Comparison of ENCODE assay signal across 8 cellular contexts in genomic region chr11:79076526-79077115, GRCh38.
DNase-seq lines count a peak whose midpoint lies in the region; ATAC-seq and TF ChIP-seq lines count a peak whose summit lies in the region.

No MANE protein-coding gene starts in this region.

- H3K36me3 ChIP-seq in A673 (ENCODE audit: insufficient read depth, low read length, poor library complexity, severe bottlenecking) (no peaks in the 10 kb centered on the region), GM06990 (ENCODE audit: control insufficient read depth, insufficient read depth, low read length) (no peaks in the 10 kb centered on the region), PC-9 (ENCODE audit: low read depth) (no peaks in the 10 kb centered on the region)

- no peak overlapping the region for H2AFZ ChIP-seq in PC-9

- BruUV-seq in A673 (replicated peaks; lab: Mats Ljungman, UMichigan) (no TSS peak), PC-9 (replicated peaks; lab: Mats Ljungman, UMichigan) (no TSS peak)

- no peaks in the 10 kb centered on the region for H3K4me1 ChIP-seq in A673 (ENCODE audit: insufficient read depth, low read length, poor library complexity, severe bottlenecking)
- H3K4me1 ChIP-seq in PC-9 (replicated peaks; ENCODE audit: insufficient read depth): no peaks in the 10 kb centered on the region

- H3K4me2 ChIP-seq in PC-9: no peak overlapping the region

- no peak for TF ChIP-seq POLR2A in erythroblast (IDR thresholded peaks at IDR 0.05; ENCODE audit: low read length)

- CTCF ChIA-PET in A673 (lab: Charles Lee): interaction anchor here (1.7 kb wide), 1 partner anchor 431 kb away, joined by 10 read pairs; no protein-coding TSS in a partner anchor
- CTCF ChIA-PET in PC-9 (lab: Charles Lee): interaction anchor here (0.6 to 1.4 kb wide), 4 partner anchors 89 to 431 kb away, joined by 3 to 10 read pairs (median 4); no protein-coding TSS in a partner anchor

- peaks cover 3% of the 10 kb centered on the region; the same call in 1 of the 2 replicates for H4K20me1 ChIP-seq in PC-9 (ENCODE audit: insufficient read depth)

- peak; percentile 61 for DNase-seq in A673 (ENCODE audit: low spot score)
- DNase-seq in GM06990 (ENCODE audit: extremely low read depth, insufficient read length): no peak
- DNase-seq in PC-9: peak in 1 of 2 experiments; percentile 26
- peak; percentile 25 to 65 for DNase-seq in erythroblast (lab: John Stamatoyannopoulos, UW)
- peak; percentile 32 for DNase-seq in pons (ENCODE audit: low spot score)
- no peak for DNase-seq in cortex of kidney (lab: John Stamatoyannopoulos, UW)
- DNase-seq in cerebellar cortex (ENCODE audit: low spot score): no peak

- H3K27me3 ChIP-seq in A673 (replicated peaks; ENCODE audit: insufficient read depth, low read depth, low read length, poor library complexity): no peaks in the 10 kb centered on the region
- H3K27me3 ChIP-seq in GM06990 (replicated peaks; ENCODE audit: control insufficient read depth, insufficient read depth, low read length): no peaks in the 10 kb centered on the region; the same call in 1 of the 2 replicates
- peaks cover 37% of the 10 kb centered on the region for H3K27me3 ChIP-seq in PC-9 (ENCODE audit: insufficient read depth, low read depth)

- H3K4me3 ChIP-seq in A673 (ENCODE audit: low read depth, low read length, poor library complexity, severe bottlenecking) (no peak overlapping the region), GM06990 (replicated peaks; ENCODE audit: low read depth, low read length) (no peak overlapping the region), PC-9 (no peak overlapping the region)

- no peaks in the 10 kb centered on the region for H3K9me2 ChIP-seq in PC-9 (ENCODE audit: insufficient read depth)

- POLR2A ChIA-PET in A673 (lab: Charles Lee; ENCODE audit: low non-redundant PET) (no interaction called here), PC-9 (lab: Charles Lee; ENCODE audit: unreplicated experiment) (no interaction called here)

- intact Hi-C loops in A673 (cut with micrococcal nuclease; ENCODE audit: unreplicated experiment): loop anchor here (1.0 kb wide), 1 partner anchor 431 kb away; no protein-coding TSS in a partner anchor
- intact Hi-C loops in PC-9 (cut with micrococcal nuclease; ENCODE audit: unreplicated experiment): loop anchor here (1.0 kb wide), 1 partner anchor 431 kb away; no protein-coding TSS in a partner anchor

- TF ChIP-seq CTCF in A673 (conservative IDR thresholded peaks at IDR 0.05; ENCODE audit: low read depth, low read length): peak; percentile 81
- TF ChIP-seq CTCF in GM06990 (IDR thresholded peaks at IDR 0.05; ENCODE audit: insufficient read depth, low read length, poor library complexity, severe bottlenecking): peak; percentile 75
- peak; percentile 86 for TF ChIP-seq CTCF in PC-9 (conservative IDR thresholded peaks at IDR 0.05)

- ATAC-seq in GM18909 (IDR thresholded peaks at IDR 0.05; ENCODE audit: poor library complexity, unreplicated experiment): no peak

- H3F3A ChIP-seq in PC-9 (ENCODE audit: insufficient read depth, low read depth): no peaks in the 10 kb centered on the region

- H3K79me2 ChIP-seq in PC-9 (ENCODE audit: low read depth): no peaks in the 10 kb centered on the region

- H3K9me3 ChIP-seq in A673 (ENCODE audit: low read depth, low read length, poor library complexity, severe bottlenecking) (no peaks in the 10 kb centered on the region), PC-9 (ENCODE audit: insufficient read depth, low read depth) (no peaks in the 10 kb centered on the region)

- H3K27ac ChIP-seq in A673 (ENCODE audit: low read depth, low read length, poor library complexity, severe bottlenecking): no peak overlapping the region
- H3K27ac ChIP-seq in PC-9: no peak overlapping the region

Comparison
In these comparisons a context has a peak if more than half of its experiments do, and no peak if none do; other contexts are left out.
1. DNase-seq: peak in A673 (single experiment), erythroblast (2 of 2) and pons (single experiment); none in GM06990 (single experiment), cortex of kidney (single experiment) and cerebellar cortex (single experiment).
2. Peak in every context shown above with its lines, with median percentiles within 50 percentile points of each other: CTCF ChIP-seq.